Comparison of ENCODE assay signal across 1 cellular context in the genomic region with DNA sequence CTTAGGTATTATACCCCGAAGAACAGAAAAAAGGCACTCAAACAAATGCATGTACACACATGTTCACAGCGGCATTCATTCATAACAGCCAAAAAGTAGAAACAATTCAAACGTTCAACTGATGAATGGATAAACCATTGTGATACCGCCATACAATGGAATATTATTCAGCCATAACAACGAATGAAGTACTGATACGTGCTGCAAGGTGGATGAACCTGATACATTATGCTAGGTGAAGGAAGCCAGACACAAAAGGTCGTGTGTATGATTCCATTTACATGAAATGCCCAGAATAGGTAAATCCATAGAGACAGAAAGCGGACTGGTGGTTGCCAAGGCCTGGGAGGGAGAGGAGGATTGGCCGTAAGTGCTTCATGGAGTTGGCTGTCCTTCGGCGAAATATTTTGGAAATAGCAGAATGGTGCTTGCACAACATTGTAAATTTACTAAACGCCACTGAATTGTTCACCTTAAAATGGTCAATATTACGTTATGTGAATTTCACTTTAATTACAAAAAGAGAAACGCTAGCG.
TF ChIP-seq lines count a peak whose summit lies in the region.

No MANE protein-coding gene starts in this region.

TF ChIP-seq in GM23338, 12 proteins besides CTCF, POLR2A, EP300 and RAD21 (continued from another document):
- no peak for TF ChIP-seq EZH2phosphoT487 (IDR thresholded peaks at IDR 0.05; ENCODE audit: unreplicated experiment)
- TF ChIP-seq, protein P1, sequence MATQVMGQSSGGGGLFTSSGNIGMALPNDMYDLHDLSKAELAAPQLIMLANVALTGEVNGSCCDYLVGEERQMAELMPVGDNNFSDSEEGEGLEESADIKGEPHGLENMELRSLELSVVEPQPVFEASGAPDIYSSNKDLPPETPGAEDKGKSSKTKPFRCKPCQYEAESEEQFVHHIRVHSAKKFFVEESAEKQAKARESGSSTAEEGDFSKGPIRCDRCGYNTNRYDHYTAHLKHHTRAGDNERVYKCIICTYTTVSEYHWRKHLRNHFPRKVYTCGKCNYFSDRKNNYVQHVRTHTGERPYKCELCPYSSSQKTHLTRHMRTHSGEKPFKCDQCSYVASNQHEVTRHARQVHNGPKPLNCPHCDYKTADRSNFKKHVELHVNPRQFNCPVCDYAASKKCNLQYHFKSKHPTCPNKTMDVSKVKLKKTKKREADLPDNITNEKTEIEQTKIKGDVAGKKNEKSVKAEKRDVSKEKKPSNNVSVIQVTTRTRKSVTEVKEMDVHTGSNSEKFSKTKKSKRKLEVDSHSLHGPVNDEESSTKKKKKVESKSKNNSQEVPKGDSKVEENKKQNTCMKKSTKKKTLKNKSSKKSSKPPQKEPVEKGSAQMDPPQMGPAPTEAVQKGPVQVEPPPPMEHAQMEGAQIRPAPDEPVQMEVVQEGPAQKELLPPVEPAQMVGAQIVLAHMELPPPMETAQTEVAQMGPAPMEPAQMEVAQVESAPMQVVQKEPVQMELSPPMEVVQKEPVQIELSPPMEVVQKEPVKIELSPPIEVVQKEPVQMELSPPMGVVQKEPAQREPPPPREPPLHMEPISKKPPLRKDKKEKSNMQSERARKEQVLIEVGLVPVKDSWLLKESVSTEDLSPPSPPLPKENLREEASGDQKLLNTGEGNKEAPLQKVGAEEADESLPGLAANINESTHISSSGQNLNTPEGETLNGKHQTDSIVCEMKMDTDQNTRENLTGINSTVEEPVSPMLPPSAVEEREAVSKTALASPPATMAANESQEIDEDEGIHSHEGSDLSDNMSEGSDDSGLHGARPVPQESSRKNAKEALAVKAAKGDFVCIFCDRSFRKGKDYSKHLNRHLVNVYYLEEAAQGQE (IDR thresholded peaks at IDR 0.05; ENCODE audit: unreplicated experiment) = no peak
